In genomic region chr12:6489449-6489848, GRCh38 we compare ENCODE assay signal across 24 cellular contexts. TPM values are rescaled to one million over a fixed set of nuclear protein-coding genes. Genes with fewer than 3 reads are reported as not detected.
"Had no signal": no experiment of that assay in that cellular context is flagged by ENCODE, and none has a peak within 500 bp of the region (broad histone marks: within the 10 kb centered on the region; RNA-seq: fewer than 3 reads in every experiment).

No MANE protein-coding gene starts in this region.

- H3K27ac Mint-ChIP-seq: IgD-negative memory B cell had no signal

- H3K9ac ChIP-seq: KMS-11, SK-N-SH had no signal

- H3K9me3 ChIP-seq: SJSA1, SK-N-SH had no signal

- H3K27ac ChIP-seq: KMS-11, SJSA1 had no signal

- H3K36me3 Mint-ChIP-seq: IgD-negative memory B cell had no signal

- DNase-seq: Kasumi-1, MM.1S, NCI-H1092 treated with DMSO at 0.1 percent for 48 hours, NCI-H1436, NCI-H187, NCI-H2029, NCI-H2081 treated with DMSO at 0.1 percent for 48 hours, NCI-H2171, NCI-H226, NCI-H446, NCI-H510A, NCI-H524 treated with DMSO at 0.1 percent for 48 hours, NCI-H69, NCI-H774, Right ventricle myocardium superior, RPMI8226, SIG-M5, SK-N-SH had no signal

- H3K4me2 ChIP-seq: KMS-11, SK-N-SH had no signal

- H3K4me3 ChIP-seq: K562, SJSA1 had no signal

- H3K27me3 ChIP-seq: SJSA1 had no signal

- H3K9me3 Mint-ChIP-seq: IgD-negative memory B cell had no signal

- H3K27me3 Mint-ChIP-seq: IgD-negative memory B cell had no signal

- ATAC-seq: K562 had no signal

RNA-seq across cellular contexts. Expression of gene CD27, which starts 44.7 kb away (rescaled TPM):
- total RNA-seq: HT1080, M059J, SJSA1 had no signal
- polyA plus RNA-seq: K562, SK-N-SH had no signal
